In the genomic region with DNA sequence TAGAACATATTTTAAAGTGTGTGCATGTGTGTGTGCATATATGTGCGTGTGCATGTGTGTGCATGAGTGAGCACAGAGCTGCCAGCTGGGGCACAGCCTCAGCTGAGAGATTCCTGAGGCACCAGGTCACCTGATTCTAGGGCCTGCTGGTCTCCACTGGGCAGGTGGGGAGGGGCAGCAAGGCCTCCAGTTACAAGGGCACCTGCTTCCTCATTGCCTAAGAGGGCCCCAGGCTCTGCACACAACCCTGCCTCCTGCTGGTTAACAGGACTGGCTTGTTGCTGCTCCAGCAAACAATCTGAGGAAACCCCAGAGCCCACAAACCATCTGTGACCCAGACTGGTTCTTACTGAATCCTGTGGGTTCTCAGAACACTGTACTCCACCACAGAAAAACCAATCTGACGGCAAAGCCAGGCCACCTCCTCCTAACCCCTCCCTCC, we compare ENCODE assay signal across 8 cellular contexts. TPM values are rescaled to one million over a fixed set of nuclear protein-coding genes. Genes with fewer than 3 reads are reported as not detected.
DNase-seq lines count a peak whose midpoint lies in the region; ATAC-seq, FAIRE-seq and TF ChIP-seq lines count a peak whose summit lies in the region.

No MANE protein-coding gene starts in this region.

- in situ Hi-C loops in GM13977 (cut with MboI; ENCODE audit: low pct_unique_long_range_greater_than_20kb, low sequenced_read_pairs, unreplicated experiment) = loop anchor here (25.0 kb wide), 1 partner anchor 388 kb away; no protein-coding TSS in a partner anchor

- no peaks in the 10 kb centered on the region for H3K36me3 Mint-ChIP-seq in activated naive CD4-positive, alpha-beta T cell treated with anti-CD3 and anti-CD28 coated beads for 36 hours (ENCODE audit: low read depth)

- H3K9ac ChIP-seq in kidney (ENCODE audit: low read length in 2 of 2) = peak overlapping the region in 1 of 2 donors; percentile 35

- peaks cover 15% of the 10 kb centered on the region for H3K4me1 Mint-ChIP-seq in activated naive CD4-positive, alpha-beta T cell treated with anti-CD3 and anti-CD28 coated beads for 36 hours (ENCODE audit: low read depth)

- no peaks in the 10 kb centered on the region for H3K27me3 Mint-ChIP-seq in activated naive CD4-positive, alpha-beta T cell treated with anti-CD3 and anti-CD28 coated beads for 36 hours (ENCODE audit: low read depth)

- H3K36me3 ChIP-seq in SJCRH30 (peaks cover 25% of the 10 kb centered on the region), kidney (ENCODE audit: control insufficient read depth in 1 of 2, insufficient read depth in 2 of 2, low read length in 2 of 2) (no peaks in the 10 kb centered on the region)

- H3K9me3 ChIP-seq in SJCRH30 (replicated peaks) (no peaks in the 10 kb centered on the region), kidney (ENCODE audit: control insufficient read depth in 1 of 2, low read length in 2 of 2) (no peaks in the 10 kb centered on the region)

- no peak overlapping the region for H3K27ac Mint-ChIP-seq in activated naive CD4-positive, alpha-beta T cell treated with anti-CD3 and anti-CD28 coated beads for 36 hours

- H3K4me1 ChIP-seq in SJCRH30 (no peaks in the 10 kb centered on the region), kidney (ENCODE audit: control insufficient read depth in 1 of 2, insufficient read depth in 1 of 2, low read depth in 1 of 2, low read length in 2 of 2) (peaks cover 0 to 5% of the 10 kb centered on the region in 2 donors)

- DNase-seq in GM13977 (ENCODE audit: low spot score) = peak; percentile 26
- peak; percentile 90 for DNase-seq in NAMALWA (ENCODE audit: low spot score)
- DNase-seq in SJCRH30 = peak; percentile 50 to 64
- peak; percentile 63 for DNase-seq in activated naive CD4-positive, alpha-beta T cell treated with anti-CD3 and anti-CD28 coated beads for 36 hours
- peak; percentile 93 for DNase-seq in kidney
- peak; percentile 47 to 63 for DNase-seq in stimulated activated CD8-positive, alpha-beta memory T cell treated with anti-CD3 and anti-CD28 coated beads, Interleukin-7, amount 100 ng/mL, for 4 hours (ENCODE audit: low read depth in 2 of 2)
- no peak for DNase-seq in globus pallidus (ENCODE audit: low spot score)

- no peaks in the 10 kb centered on the region for H3K9me3 Mint-ChIP-seq in activated naive CD4-positive, alpha-beta T cell treated with anti-CD3 and anti-CD28 coated beads for 36 hours

- H3K4me3 Mint-ChIP-seq in activated naive CD4-positive, alpha-beta T cell treated with anti-CD3 and anti-CD28 coated beads for 36 hours = no peak overlapping the region

- CTCF ChIA-PET in activated naive CD4-positive, alpha-beta T cell treated with anti-CD3 and anti-CD28 coated beads for 36 hours (lab: Charles Lee) = interaction anchor here (0.9 to 1.5 kb wide), 3 partner anchors 8 to 39 kb away, joined by 3 to 7 read pairs (median 4); no protein-coding TSS in a partner anchor

- TF ChIP-seq CTCF in GM13977 (IDR thresholded peaks at IDR 0.05; ENCODE audit: extremely low read depth, insufficient read depth, missing control alignments) (peak; percentile 58), kidney (IDR thresholded peaks at IDR 0.05; ENCODE audit: borderline replicate concordance, extremely low read depth, insufficient read depth) (no peak)

- H3K4me3 ChIP-seq in SJCRH30 = no peak overlapping the region
- no peak overlapping the region for H3K4me3 ChIP-seq in kidney (ENCODE audit: low read length in 2 of 2)

- intact Hi-C loops in activated naive CD4-positive, alpha-beta T cell treated with anti-CD3 and anti-CD28 coated beads for 36 hours (cut with micrococcal nuclease) = no loop called here
- intact Hi-C loops in kidney (cut with DNase I) = no loop called here

- no peak for FAIRE-seq in kidney (lab: Jason Lieb, UNC)

- H3K27ac ChIP-seq in SJCRH30 (no peak overlapping the region), kidney (ENCODE audit: low read depth in 2 of 2, low read length in 2 of 2) (peak overlapping the region; percentile 43 to 71)

- H3K27me3 ChIP-seq in SJCRH30 = no peaks in the 10 kb centered on the region

- peak; percentile 78 for ATAC-seq in HG02623 (IDR thresholded peaks at IDR 0.05; ENCODE audit: unreplicated experiment)

RNA-seq across cellular contexts. Expression of a gene that starts 22.9 kb away (rescaled TPM):
- 50.4 and 54.5 TPM in 2 replicates for total RNA-seq in SJCRH30 (2014; rRNA removed; shearing (Covaris generic))
- total RNA-seq in activated naive CD4-positive, alpha-beta T cell treated with anti-CD3 and anti-CD28 coated beads for 36 hours = 10 to 100 TPM; 10.8 to 10.9 TPM
- total RNA-seq in kidney = 47.3 TPM
- 22.8 TPM for polyA plus RNA-seq in kidney (ENCODE audit: insufficient read depth, low read depth, low replicate concordance)

RNA-seq across cellular contexts. Expression of a gene that starts 36.6 kb away (rescaled TPM):
- 61.3 and 63.8 TPM in 2 replicates for total RNA-seq in SJCRH30 (2014; rRNA removed; shearing (Covaris generic))
- total RNA-seq in activated naive CD4-positive, alpha-beta T cell treated with anti-CD3 and anti-CD28 coated beads for 36 hours = 10 to 100 TPM; 11.3 to 13.2 TPM
- 31.5 TPM for total RNA-seq in kidney
- 51.6 TPM for polyA plus RNA-seq in kidney (ENCODE audit: insufficient read depth, low read depth, low replicate concordance)

RNA-seq across cellular contexts. Expression of a gene that starts 57.5 kb away (rescaled TPM):
- 0.18 and 0.73 TPM in 2 replicates for total RNA-seq in SJCRH30 (2014; rRNA removed; shearing (Covaris generic))
- total RNA-seq in activated naive CD4-positive, alpha-beta T cell treated with anti-CD3 and anti-CD28 coated beads for 36 hours = 1 to 10 TPM; 1.5 to 1.6 TPM
- 29.5 TPM for total RNA-seq in kidney
- polyA plus RNA-seq in kidney (ENCODE audit: insufficient read depth, low read depth, low replicate concordance) = 10.3 TPM

Comparison
In these comparisons a context has a peak if more than half of its experiments do, and no peak if none do; other contexts are left out.
1. RNA of a gene that starts 57.5 kb away (total RNA-seq): 29.5 TPM in kidney (single experiment); 1.5 to 1.6 TPM in activated naive CD4-positive, alpha-beta T cell treated with anti-CD3 and anti-CD28 coated beads for 36 hours and 0.18 to 0.73 TPM in SJCRH30; every median in the first group is over 10 times any median in the second.